Comparison of ENCODE assay signal across 8 cellular contexts in genomic region chr10:92688927-92689662, GRCh38. TPM values are rescaled to one million over a fixed set of nuclear protein-coding genes. Genes with fewer than 3 reads are reported as not detected.
DNase-seq lines count a peak whose midpoint lies in the region; ATAC-seq and TF ChIP-seq lines count a peak whose summit lies in the region.

No MANE protein-coding gene starts in this region.

- TF ChIP-seq CTCF in OCI-LY1 (IDR thresholded peaks at IDR 0.05; ENCODE audit: low read length) (peak; percentile 20; the same call in 1 of the 2 replicates), colonic mucosa (IDR thresholded peaks at IDR 0.05) (no peak), right lobe of liver (IDR thresholded peaks at IDR 0.05) (peak in 2 of 4 donors; percentile 32 to 33), thoracic aorta (IDR thresholded peaks at IDR 0.05) (no peak)

- H3K9me3 ChIP-seq in OCI-LY1 (ENCODE audit: low read length) = no peaks in the 10 kb centered on the region
- H3K9me3 ChIP-seq in colonic mucosa = no peaks in the 10 kb centered on the region
- H3K9me3 ChIP-seq in right lobe of liver = no peaks in the 10 kb centered on the region
- no peaks in the 10 kb centered on the region for H3K9me3 ChIP-seq in thoracic aorta

- no peak overlapping the region for H2AFZ ChIP-seq in OCI-LY1 (ENCODE audit: low read length)

- H3K36me3 ChIP-seq in OCI-LY1 (ENCODE audit: insufficient read depth, low read length) = no peaks in the 10 kb centered on the region
- no peaks in the 10 kb centered on the region for H3K36me3 ChIP-seq in colonic mucosa
- H3K36me3 ChIP-seq in right lobe of liver = peaks cover 0 to under 1% (median 0%) of the 10 kb centered on the region in 4 donors
- no peaks in the 10 kb centered on the region for H3K36me3 ChIP-seq in thoracic aorta

- H3K27me3 ChIP-seq in OCI-LY1 (ENCODE audit: insufficient read depth, low read length) = no peaks in the 10 kb centered on the region
- H3K27me3 ChIP-seq in colonic mucosa = peaks cover 6% of the 10 kb centered on the region
- H3K27me3 ChIP-seq in right lobe of liver = no peaks in the 10 kb centered on the region
- no peaks in the 10 kb centered on the region for H3K27me3 ChIP-seq in thoracic aorta (replicated peaks; ENCODE audit: insufficient read depth)

- H3K9ac ChIP-seq in OCI-LY1 (ENCODE audit: low read length) (no peak overlapping the region; the same call in 1 of the 2 replicates), colonic mucosa (ENCODE audit: low read depth in 2 of 2, low read length in 2 of 2) (peak overlapping the region; percentile 38 to 84)

- DNase-seq in NCI-H2196 (lab: John Stamatoyannopoulos, UW; ENCODE audit: unreplicated experiment) = peak; percentile 3
- no peak for DNase-seq in NCI-H2196 treated with DMSO at 0.1 percent for 48 hours (lab: John Stamatoyannopoulos, UW; ENCODE audit: unreplicated experiment)
- DNase-seq in colonic mucosa = peak; percentile 31
- peak; percentile 69 to 83 (median 82) for DNase-seq in right lobe of liver
- DNase-seq in thoracic aorta (ENCODE audit: low spot score) = no peak

- 3% methylated on average over 23 of the region's 63 CpGs for WGBS in right lobe of liver (ENCODE audit: insufficient coverage, low coverage, low lambda C conversion rate, missing lambda C conversion rate)

- no peaks in the 10 kb centered on the region for H3K9me2 ChIP-seq in OCI-LY1 (ENCODE audit: low read depth, low read length)

- H3K4me3 ChIP-seq in OCI-LY1 (ENCODE audit: low read depth, low read length, poor library complexity, severe bottlenecking) (peak overlapping the region; percentile 60), colonic mucosa (peak overlapping the region; percentile 56), right lobe of liver (peak overlapping the region; percentile 82 to 88 (median 85)), thoracic aorta (peak overlapping the region; percentile 90)

- H3K79me2 ChIP-seq in OCI-LY1 (ENCODE audit: insufficient read depth, low read length) = no peaks in the 10 kb centered on the region

- TF ChIP-seq POLR2A in right lobe of liver (IDR thresholded peaks at IDR 0.05) = no peak

- intact Hi-C loops in colonic mucosa (cut with DNase I) (no loop called here), right lobe of liver (cut with DNase I) (no loop called here)

- H4K20me1 ChIP-seq in OCI-LY1 (ENCODE audit: insufficient read depth, low read length) = no peaks in the 10 kb centered on the region

- H3F3A ChIP-seq in OCI-LY1 (ENCODE audit: insufficient read depth, low read length) = no peaks in the 10 kb centered on the region

- H3K4me1 ChIP-seq in OCI-LY1 (ENCODE audit: insufficient read depth, low read length, severe bottlenecking) = peaks cover 25% of the 10 kb centered on the region
- no peaks in the 10 kb centered on the region for H3K4me1 ChIP-seq in colonic mucosa
- peaks cover 0 to 17% (median 3%) of the 10 kb centered on the region in 4 donors for H3K4me1 ChIP-seq in right lobe of liver
- peaks cover 0 to 9% of the 10 kb centered on the region in 2 donors for H3K4me1 ChIP-seq in thoracic aorta (ENCODE audit: control insufficient read depth in 1 of 2, low read depth in 2 of 2)

- H3K27ac ChIP-seq in OCI-LY1 (ENCODE audit: low read depth, low read length, poor library complexity, severe bottlenecking) (no peak overlapping the region), colonic mucosa (peak overlapping the region; percentile 37), right lobe of liver (peak overlapping the region; percentile 85 to 94 (median 89)), thoracic aorta (peak overlapping the region; percentile 42 to 56)

- H3K4me2 ChIP-seq in OCI-LY1 (ENCODE audit: low read length) = peak overlapping the region; percentile 79

- ATAC-seq in HG02798 (IDR thresholded peaks at IDR 0.05; ENCODE audit: poor library complexity, unreplicated experiment) (peak; percentile 24), right lobe of liver (peak; percentile 32 to 56 (median 44)), thoracic aorta (ENCODE audit: insufficient number of reproducible peaks, low FRiP score, low read depth) (no peak), GM18519 (IDR thresholded peaks at IDR 0.05; ENCODE audit: low FRiP score, unreplicated experiment) (no peak)

RNA-seq across cellular contexts. Expression of gene HHEX, which starts 0.7 kb away (rescaled TPM):
- total RNA-seq in colonic mucosa = 1 to 10 TPM; 2.1 to 7.1 TPM
- 10 to 100 TPM; 26.8 to 73.2 (median 42.0) TPM for total RNA-seq in right lobe of liver
- 10 to 100 TPM in 1 of 2 donors, 1 to 10 TPM in 1; 6.2 to 10.9 TPM for total RNA-seq in thoracic aorta

Comparison
In these comparisons a context has a peak if more than half of its experiments do, and no peak if none do; other contexts are left out.
1. DNase-seq: peak in NCI-H2196 (single experiment), colonic mucosa (single experiment) and right lobe of liver (3 of 3); none in NCI-H2196 treated with DMSO at 0.1 percent for 48 hours (single experiment) and thoracic aorta (single experiment).
2. ATAC-seq: peak in HG02798 (single experiment) and right lobe of liver (4 of 4); none in thoracic aorta (single experiment) and GM18519 (single experiment).
3. Peak in every context shown above with its lines, with median percentiles within 50 percentile points of each other: H3K4me3 ChIP-seq.